Comparison of ENCODE assay signal across 8 cellular contexts in genomic region chr1:155085504-155086181, GRCh38. TPM values are rescaled to one million over a fixed set of nuclear protein-coding genes. Genes with fewer than 3 reads are reported as not detected.
DNase-seq lines count a peak whose midpoint lies in the region; ATAC-seq and TF ChIP-seq lines count a peak whose summit lies in the region.

No MANE protein-coding gene starts in this region.

- intact Hi-C loops in lower leg skin (cut with DNase I; ENCODE audit: low total_unique reads) = no loop called here

- TF ChIP-seq POLR2A in lower leg skin (IDR thresholded peaks at IDR 0.05) = no peak

- ATAC-seq in activated CD4-positive, CD25-positive, alpha-beta regulatory T cell treated with anti-CD3 and anti-CD28 coated beads, Interleukin-2, amount 50 U/mL, for 24 hours = peak; percentile 42 to 49
- ATAC-seq in HG03457 (IDR thresholded peaks at IDR 0.05; ENCODE audit: unreplicated experiment) (no peak), GM21529 (IDR thresholded peaks at IDR 0.05; ENCODE audit: unreplicated experiment) (no peak)

- DNase-seq in CD1c-positive myeloid dendritic cell (ENCODE audit: extremely low spot score) (peak; percentile 75), caudate nucleus (lab: John Stamatoyannopoulos, UW) (peak in 21 of 61 donors; percentile 25 to 62 (median 49)), lower leg skin (ENCODE audit: low spot score in 2 of 2) (peak; percentile 81 to 96)
- peak; percentile 50 to 82 (median 77) for DNase-seq in stimulated activated CD4-positive, alpha-beta T cell treated with anti-CD3 and anti-CD28 coated beads, TNF-alpha, amount 100 ng/mL, for 48 hours (ENCODE audit: low read depth in 3 of 3)

- TF ChIP-seq CTCF in lower leg skin (IDR thresholded peaks at IDR 0.05) = no peak

- H3K4me3 ChIP-seq in lower leg skin (ENCODE audit: low read depth, poor library complexity, severe bottlenecking) = peak overlapping the region; percentile 26

- 2% methylated on average over 27 to 30 of the region's 35 CpGs for WGBS in lower leg skin, 2 donors

- peak overlapping the region; percentile 82 for H3K27ac ChIP-seq in caudate nucleus (ENCODE audit: low read depth, low read length)

- TF ChIP-seq RAD21 in Ishikawa (IDR thresholded peaks at IDR 0.05; ENCODE audit: low read depth) = no peak

- TF ChIP-seq EP300 in Ishikawa (IDR thresholded peaks at IDR 0.05; ENCODE audit: borderline replicate concordance) = no peak

TF ChIP-seq in Ishikawa, 13 proteins besides CTCF, POLR2A, EP300 and RAD21:
- no peak for TF ChIP-seq CREB1 (IDR thresholded peaks at IDR 0.05; ENCODE audit: low read depth)
- 0 out of 2 replicates have a peak, but pooled peaks have one; percentile 9 for TF ChIP-seq TCF12 (IDR thresholded peaks at IDR 0.05; ENCODE audit: low read depth)
- TF ChIP-seq, protein P1, sequence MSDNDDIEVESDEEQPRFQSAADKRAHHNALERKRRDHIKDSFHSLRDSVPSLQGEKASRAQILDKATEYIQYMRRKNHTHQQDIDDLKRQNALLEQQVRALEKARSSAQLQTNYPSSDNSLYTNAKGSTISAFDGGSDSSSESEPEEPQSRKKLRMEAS (IDR thresholded peaks at IDR 0.05) = peak; percentile 48; the same call in 1 of the 2 replicates

RNA-seq across cellular contexts. Expression of gene EFNA3, which starts 7.0 kb away (rescaled TPM):
- total RNA-seq in lower leg skin = 100 to 1,000 TPM; 111 to 150 (median 129) TPM

RNA-seq across cellular contexts. Expression of gene EFNA4, which starts 22.1 kb away (rescaled TPM):
- total RNA-seq in lower leg skin = 10 to 100 TPM; 29.5 to 66.6 (median 52.9) TPM

RNA-seq across cellular contexts. Expression of gene ADAM15, which starts 34.5 kb away (rescaled TPM):
- total RNA-seq in lower leg skin = 100 to 1,000 TPM; 232 to 289 (median 279) TPM

RNA-seq across cellular contexts. Expression of gene EFNA1, which starts 42.0 kb away (rescaled TPM):
- 100 to 1,000 TPM; 125 to 235 (median 185) TPM for total RNA-seq in lower leg skin

RNA-seq across cellular contexts. Expression of gene SLC50A1, which starts 50.0 kb away (rescaled TPM):
- 10 to 100 TPM; 33.3 to 59.4 (median 43.7) TPM for total RNA-seq in lower leg skin

Comparison
In these comparisons a context has a peak if more than half of its experiments do, and no peak if none do; other contexts are left out.
1. ATAC-seq: peak in activated CD4-positive, CD25-positive, alpha-beta regulatory T cell treated with anti-CD3 and anti-CD28 coated beads, Interleukin-2, amount 50 U/mL, for 24 hours (2 of 2); none in HG03457 (single experiment) and GM21529 (single experiment).